ENCODE assay signal across 9 cellular contexts in the genomic region with DNA sequence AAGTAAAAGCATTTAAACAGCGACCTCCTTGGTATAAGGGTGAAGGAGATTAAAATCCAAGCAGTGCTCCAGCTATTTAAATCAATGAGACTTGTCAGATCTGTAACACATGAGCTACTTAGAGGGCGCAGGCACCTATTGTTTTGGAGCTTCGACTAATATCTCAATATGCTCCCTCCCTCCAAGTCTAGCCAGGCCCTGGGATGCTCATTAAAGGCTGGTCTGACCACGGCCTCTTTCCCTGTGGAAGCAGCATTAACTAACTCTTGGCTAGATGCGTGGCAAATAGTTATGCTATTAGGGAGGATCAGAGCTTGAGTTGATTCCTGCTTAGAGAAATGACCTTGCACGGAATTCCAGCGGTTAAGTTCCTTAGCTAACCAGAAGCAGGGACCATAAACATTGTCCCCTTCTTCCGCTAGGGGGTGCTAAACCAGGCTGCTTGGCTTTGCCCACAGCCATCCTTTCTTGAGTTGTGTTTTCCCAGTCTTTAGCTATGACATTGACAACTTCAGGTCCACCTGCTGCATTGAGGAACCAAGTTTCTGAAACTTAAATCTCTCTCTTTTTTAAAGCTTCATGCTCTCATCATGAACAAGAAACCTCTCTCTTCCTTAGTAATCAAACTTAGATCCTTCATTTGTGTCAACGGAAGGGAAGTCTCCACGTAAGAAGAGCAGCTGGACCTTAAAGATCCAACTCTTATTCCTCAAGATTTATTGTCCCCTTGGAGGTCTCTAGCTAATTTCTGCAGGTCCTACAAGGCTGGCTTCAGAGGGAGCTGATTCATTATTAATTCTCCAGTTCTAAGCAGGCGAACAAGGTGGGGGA.
DNase-seq lines count a peak whose midpoint lies in the region; ATAC-seq and TF ChIP-seq lines count a peak whose summit lies in the region.
"Had no signal": no experiment of that assay in that cellular context is flagged by ENCODE, and none has a peak within 500 bp of the region (broad histone marks: within the 10 kb centered on the region; RNA-seq: fewer than 3 reads in every experiment).

No MANE protein-coding gene starts in this region.

- H3K79me1 ChIP-seq in mesenchymal stem cell (replicated peaks; ENCODE audit: low read length, poor library complexity, severe bottlenecking): no peaks in the 10 kb centered on the region

- H3K9ac ChIP-seq in mesenchymal stem cell (ENCODE audit: low read length): no peak overlapping the region

- no peak overlapping the region for H2BK5ac ChIP-seq in mesenchymal stem cell (ENCODE audit: low read depth, low read length, poor library complexity, severe bottlenecking)

- H3K4me3 ChIP-seq in LNCaP clone FGC (ENCODE audit: low read depth, low read length): no peak overlapping the region
- no peak overlapping the region for H3K4me3 ChIP-seq in mesenchymal stem cell (ENCODE audit: insufficient read depth in 1 of 2, low read depth in 1 of 2, low read length in 2 of 2)

- H3K4me2 ChIP-seq in mesenchymal stem cell (ENCODE audit: low read length, poor library complexity, severe bottlenecking): no peak overlapping the region

- TF ChIP-seq CTCF in LNCaP clone FGC (IDR thresholded peaks at IDR 0.05; ENCODE audit: control insufficient read depth, extremely low read depth, insufficient read depth): peak; percentile 32; the same call in 1 of the 2 replicates

- H4K8ac ChIP-seq in mesenchymal stem cell (ENCODE audit: low read length): no peak overlapping the region

- no peak overlapping the region for H3K4ac ChIP-seq in mesenchymal stem cell (ENCODE audit: low read depth in 1 of 2, low read length in 2 of 2)

- H3K9me3 ChIP-seq in mesenchymal stem cell (ENCODE audit: control insufficient read depth, low read length): no peaks in the 10 kb centered on the region

- H3K18ac ChIP-seq in mesenchymal stem cell (ENCODE audit: low read depth in 1 of 2, low read length in 2 of 2): no peak overlapping the region

- no peak overlapping the region for H3K14ac ChIP-seq in mesenchymal stem cell (ENCODE audit: low read length in 2 of 2)

- peaks cover 0 to 10% of the 10 kb centered on the region in 2 experiments for H3K27me3 ChIP-seq in mesenchymal stem cell (ENCODE audit: control insufficient read depth in 1 of 2, insufficient read depth in 1 of 2, low read length in 2 of 2)

- 61% methylated on average over 11 of the region's 11 CpGs for WGBS in mesenchymal stem cell

- peak overlapping the region; percentile 33 for H3K27ac ChIP-seq in mesenchymal stem cell (ENCODE audit: low read length, poor library complexity, severe bottlenecking)

- no peak overlapping the region for H2BK15ac ChIP-seq in mesenchymal stem cell (ENCODE audit: low read depth, poor library complexity, severe bottlenecking)

- no peak overlapping the region for H4K91ac ChIP-seq in mesenchymal stem cell (ENCODE audit: low read length)

- DNase-seq in DMS53 treated with DMSO at 0.1 percent for 48 hours (lab: John Stamatoyannopoulos, UW; ENCODE audit: unreplicated experiment) (peak; percentile 15), LNCaP clone FGC (ENCODE audit: low read depth) (no peak), astrocyte of the hippocampus (ENCODE audit: low read depth, low spot score) (peak; percentile 63), mesenchymal stem cell (peak; percentile 26), activated gamma-delta T cell (lab: John Stamatoyannopoulos, UW) (no peak), pons (ENCODE audit: low spot score) (no peak), inferior parietal cortex (ENCODE audit: extremely low spot score) (no peak)
- DNase-seq: right cardiac atrium had no signal

- H2AK5ac ChIP-seq in mesenchymal stem cell (ENCODE audit: low read length, severe bottlenecking): no peak overlapping the region

- peak; percentile 70 for ATAC-seq in GM19452 (IDR thresholded peaks at IDR 0.05; ENCODE audit: unreplicated experiment)

- H2AFZ ChIP-seq in mesenchymal stem cell (ENCODE audit: low read depth, low read length): no peak overlapping the region

- peaks cover 2% of the 10 kb centered on the region for H3K4me1 ChIP-seq in mesenchymal stem cell (ENCODE audit: control insufficient read depth, insufficient read depth, low read depth, low read length)

- no peaks in the 10 kb centered on the region for H3K36me3 ChIP-seq in mesenchymal stem cell (ENCODE audit: control insufficient read depth in 1 of 2, insufficient read depth in 2 of 2, low read depth in 1 of 2, low read length in 2 of 2)

- H3K23ac ChIP-seq in mesenchymal stem cell (ENCODE audit: low read length in 2 of 2): no peak overlapping the region

- H2BK12ac ChIP-seq in mesenchymal stem cell (ENCODE audit: low read length in 2 of 2): no peak overlapping the region

- no peak overlapping the region for H2BK120ac ChIP-seq in mesenchymal stem cell (ENCODE audit: low read depth, low read length)

Comparison
In these comparisons a context has a peak if more than half of its experiments do, and no peak if none do; other contexts are left out.
1. DNase-seq: peak in DMS53 treated with DMSO at 0.1 percent for 48 hours (single experiment), astrocyte of the hippocampus (single experiment) and mesenchymal stem cell (single experiment); none in LNCaP clone FGC (single experiment), activated gamma-delta T cell (single experiment), pons (single experiment) and inferior parietal cortex (single experiment).